In genomic region chr17:81380117-81380516, GRCh38 we compare ENCODE assay signal across 26 cellular contexts. TPM values are rescaled to one million over a fixed set of nuclear protein-coding genes. Genes with fewer than 3 reads are reported as not detected.
"Had no signal": no experiment of that assay in that cellular context is flagged by ENCODE, and none has a peak within 500 bp of the region (broad histone marks: within the 10 kb centered on the region; RNA-seq: fewer than 3 reads in every experiment).

No MANE protein-coding gene starts in this region.

- H3K9me3 ChIP-seq: breast epithelium, colonic mucosa, gastrocnemius medialis, mucosa of descending colon had no signal

- H3K9me3 Mint-ChIP-seq: activated CD4-positive, alpha-beta memory T cell treated with anti-CD3 and anti-CD28 coated beads, Interleukin-2, amount 10 ng/mL, durations not matched to agents 7 days and 5 days; activated CD4-positive, alpha-beta T cell treated with anti-CD3 and anti-CD28 coated beads, Interleukin-2, amount 10 ng/mL, durations not matched to agents 7 days and 5 days; activated naive CD8-positive, alpha-beta T cell treated with anti-CD3 and anti-CD28 coated beads, Interleukin-2, amount 50 U/mL, for 24 hours; activated T-cell treated with anti-CD3 and anti-CD28 coated beads, Interleukin-2, amount 50 U/mL, for 24 hours; natural killer cell treated with Interleukin-12 subunit alpha and Interleukin-12 subunit beta and Interleukin-15 and Interleukin-18, amount 100 ng/mL, for 72 hours; stimulated activated effector memory CD8-positive, alpha-beta T cell treated with anti-CD3 and anti-CD28 coated beads, Interleukin-12 subunit alpha, Interleukin-12 subunit beta, amount 100 ng/mL, for 72 hours; stimulated activated naive CD8-positive, alpha-beta T cell treated with anti-CD3 and anti-CD28 coated beads, Interleukin-15, amount 100 ng/mL, for 72 hours had no signal

- H3K27ac ChIP-seq: colonic mucosa, gastrocnemius medialis, tibial artery had no signal

- H3K36me3 ChIP-seq: breast epithelium, colonic mucosa, gastrocnemius medialis, tibial artery had no signal

- H3K27ac Mint-ChIP-seq: activated CD4-positive, alpha-beta memory T cell treated with anti-CD3 and anti-CD28 coated beads, Interleukin-2, amount 10 ng/mL, durations not matched to agents 7 days and 5 days; activated CD4-positive, alpha-beta T cell treated with anti-CD3 and anti-CD28 coated beads, Interleukin-2, amount 10 ng/mL, durations not matched to agents 7 days and 5 days; activated naive CD8-positive, alpha-beta T cell treated with anti-CD3 and anti-CD28 coated beads, Interleukin-2, amount 50 U/mL, for 24 hours; activated T-cell treated with anti-CD3 and anti-CD28 coated beads, Interleukin-2, amount 50 U/mL, for 24 hours; natural killer cell treated with Interleukin-12 subunit alpha and Interleukin-12 subunit beta and Interleukin-15 and Interleukin-18, amount 100 ng/mL, for 72 hours; stimulated activated naive CD8-positive, alpha-beta T cell treated with anti-CD3 and anti-CD28 coated beads, Interleukin-15, amount 100 ng/mL, for 72 hours had no signal

- ATAC-seq: activated naive CD8-positive, alpha-beta T cell treated with anti-CD3 and anti-CD28 coated beads, Interleukin-2, amount 50 U/mL, for 24 hours; gastrocnemius medialis; left cardiac atrium; left ventricle myocardium superior; natural killer cell treated with Interleukin-12 subunit alpha and Interleukin-12 subunit beta and Interleukin-15 and Interleukin-18, amount 100 ng/mL, for 72 hours; sciatic nerve; stimulated activated effector memory CD8-positive, alpha-beta T cell treated with anti-CD3 and anti-CD28 coated beads, Interleukin-12 subunit alpha, Interleukin-12 subunit beta, amount 100 ng/mL, for 72 hours had no signal

- H3K36me3 Mint-ChIP-seq: natural killer cell treated with Interleukin-12 subunit alpha and Interleukin-12 subunit beta and Interleukin-15 and Interleukin-18, amount 100 ng/mL, for 72 hours; stimulated activated effector memory CD8-positive, alpha-beta T cell treated with anti-CD3 and anti-CD28 coated beads, Interleukin-12 subunit alpha, Interleukin-12 subunit beta, amount 100 ng/mL, for 72 hours had no signal

- DNase-seq: activated CD4-positive, alpha-beta memory T cell treated with anti-CD3 and anti-CD28 coated beads, Interleukin-2, amount 10 ng/mL, durations not matched to agents 7 days and 5 days; activated CD4-positive, alpha-beta T cell treated with anti-CD3 and anti-CD28 coated beads for 1 hour; activated CD4-positive, alpha-beta T cell treated with anti-CD3 and anti-CD28 coated beads, Interleukin-2, amount 10 ng/mL, durations not matched to agents 7 days and 5 days; activated CD8-positive, alpha-beta memory T cell treated with anti-CD3 and anti-CD28 coated beads, Interleukin-2, amount 50 U/mL, for 48 hours; activated gamma-delta T cell; activated naive CD4-positive, alpha-beta T cell treated with anti-CD3 and anti-CD28 coated beads, Interleukin-2, amount 50 U/mL, for 16 hours; activated naive CD8-positive, alpha-beta T cell treated with anti-CD3 and anti-CD28 coated beads, Interleukin-2, amount 50 U/mL, for 24 hours; activated T-cell treated with anti-CD3 and anti-CD28 coated beads, Interleukin-2, amount 50 U/mL, for 24 hours; amygdala; effector memory CD4-positive, alpha-beta T cell; gastrocnemius medialis; glutamatergic neuron; left ventricle myocardium superior; stimulated activated CD4-positive, alpha-beta T cell treated with anti-CD3 and anti-CD28 coated beads, Interleukin-12 subunit alpha, Interleukin-12 subunit beta, amount 100 ng/mL, for 4 hours; stimulated activated CD4-positive, alpha-beta T cell treated with anti-CD3 and anti-CD28 coated beads, Interleukin-4, amount 100 ng/mL, for 1 hour; stimulated activated naive CD8-positive, alpha-beta T cell treated with anti-CD3 and anti-CD28 coated beads, Interleukin-15, amount 100 ng/mL, for 72 hours; T-helper 2 cell; tibial artery had no signal

- H3K4me3 ChIP-seq: colonic mucosa, gastrocnemius medialis, mucosa of descending colon, skin epidermis, tibial artery had no signal

- H3K4me1 ChIP-seq: breast epithelium, colonic mucosa, gastrocnemius medialis, tibial artery had no signal

- H3K27me3 ChIP-seq: breast epithelium, colonic mucosa, gastrocnemius medialis had no signal

RNA-seq across cellular contexts. Expression of gene BAHCC1, which starts 15.1 kb away (rescaled TPM):
- total RNA-seq: activated CD4-positive, alpha-beta T cell treated with anti-CD3 and anti-CD28 coated beads, Interleukin-2, amount 10 ng/mL, durations not matched to agents 7 days and 5 days had no signal
